Comparison of ENCODE assay signal across 1 cellular context in the genomic region with DNA sequence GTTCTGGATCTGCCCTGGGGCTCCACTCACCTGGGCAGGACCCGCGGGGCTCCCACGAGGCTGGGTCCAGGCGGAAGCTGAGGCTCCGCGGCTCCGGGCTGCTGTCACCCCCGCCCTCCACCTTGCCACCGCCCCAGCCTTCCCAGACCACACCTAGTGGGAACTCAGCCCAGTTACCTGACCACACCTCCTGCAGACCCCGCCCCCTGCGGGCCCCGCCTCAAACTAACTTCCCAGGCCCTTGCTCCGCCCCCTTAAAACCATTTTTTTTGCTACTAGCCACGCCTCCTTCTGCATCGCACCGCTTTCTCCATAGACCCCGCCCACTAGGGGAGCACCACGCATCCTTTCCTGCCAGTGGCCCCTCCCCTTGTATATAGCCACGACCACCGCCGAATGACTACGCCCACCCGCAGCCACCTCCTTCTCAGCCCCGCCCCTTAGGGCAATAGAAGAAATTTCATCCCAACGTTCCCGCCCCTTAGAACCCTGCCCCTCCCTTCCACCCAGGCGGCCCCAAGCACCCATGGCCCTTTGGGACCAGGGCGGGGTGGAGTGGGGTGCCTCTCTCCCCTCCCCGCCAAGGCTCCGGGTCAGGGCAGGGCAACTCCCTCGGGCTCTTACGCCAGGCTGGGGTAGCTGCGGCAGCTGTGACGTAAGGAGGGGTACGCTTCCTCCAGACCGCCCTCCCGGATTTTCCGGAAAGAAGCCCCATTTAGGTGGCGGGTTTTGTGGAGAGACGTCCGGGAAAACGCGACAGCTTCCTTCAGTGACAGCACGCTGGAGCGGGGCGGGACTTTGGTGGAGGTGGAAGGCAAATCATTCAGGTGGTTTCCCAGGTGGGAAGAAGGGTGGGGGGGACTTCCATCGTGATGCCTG.
TF ChIP-seq lines count a peak whose summit lies in the region.

A gene (minus strand): TSS at position 79 of the 879 bp plus-strand sequence. CDS start 3,687 bp downstream, outside the sequence.

TF ChIP-seq in GM12878, 131 proteins besides CTCF, POLR2A, EP300 and RAD21 (continued from another document and continues in another):
- TF ChIP-seq, protein P1, sequence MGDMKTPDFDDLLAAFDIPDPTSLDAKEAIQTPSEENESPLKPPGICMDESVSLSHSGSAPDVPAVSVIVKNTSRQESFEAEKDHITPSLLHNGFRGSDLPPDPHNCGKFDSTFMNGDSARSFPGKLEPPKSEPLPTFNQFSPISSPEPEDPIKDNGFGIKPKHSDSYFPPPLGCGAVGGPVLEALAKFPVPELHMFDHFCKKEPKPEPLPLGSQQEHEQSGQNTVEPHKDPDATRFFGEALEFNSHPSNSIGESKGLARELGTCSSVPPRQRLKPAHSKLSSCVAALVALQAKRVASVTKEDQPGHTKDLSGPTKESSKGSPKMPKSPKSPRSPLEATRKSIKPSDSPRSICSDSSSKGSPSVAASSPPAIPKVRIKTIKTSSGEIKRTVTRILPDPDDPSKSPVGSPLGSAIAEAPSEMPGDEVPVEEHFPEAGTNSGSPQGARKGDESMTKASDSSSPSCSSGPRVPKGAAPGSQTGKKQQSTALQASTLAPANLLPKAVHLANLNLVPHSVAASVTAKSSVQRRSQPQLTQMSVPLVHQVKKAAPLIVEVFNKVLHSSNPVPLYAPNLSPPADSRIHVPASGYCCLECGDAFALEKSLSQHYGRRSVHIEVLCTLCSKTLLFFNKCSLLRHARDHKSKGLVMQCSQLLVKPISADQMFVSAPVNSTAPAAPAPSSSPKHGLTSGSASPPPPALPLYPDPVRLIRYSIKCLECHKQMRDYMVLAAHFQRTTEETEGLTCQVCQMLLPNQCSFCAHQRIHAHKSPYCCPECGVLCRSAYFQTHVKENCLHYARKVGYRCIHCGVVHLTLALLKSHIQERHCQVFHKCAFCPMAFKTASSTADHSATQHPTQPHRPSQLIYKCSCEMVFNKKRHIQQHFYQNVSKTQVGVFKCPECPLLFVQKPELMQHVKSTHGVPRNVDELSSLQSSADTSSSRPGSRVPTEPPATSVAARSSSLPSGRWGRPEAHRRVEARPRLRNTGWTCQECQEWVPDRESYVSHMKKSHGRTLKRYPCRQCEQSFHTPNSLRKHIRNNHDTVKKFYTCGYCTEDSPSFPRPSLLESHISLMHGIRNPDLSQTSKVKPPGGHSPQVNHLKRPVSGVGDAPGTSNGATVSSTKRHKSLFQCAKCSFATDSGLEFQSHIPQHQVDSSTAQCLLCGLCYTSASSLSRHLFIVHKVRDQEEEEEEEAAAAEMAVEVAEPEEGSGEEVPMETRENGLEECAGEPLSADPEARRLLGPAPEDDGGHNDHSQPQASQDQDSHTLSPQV (IDR thresholded peaks at IDR 0.05), result no peak
- TF ChIP-seq RFX5 (IDR thresholded peaks at IDR 0.05; ENCODE audit: low read depth, low read length) (no peak), ATF7 (IDR thresholded peaks at IDR 0.05; ENCODE audit: low read depth) (peak; percentile 62), HDAC2 (IDR thresholded peaks at IDR 0.05) (no peak), NBN (IDR thresholded peaks at IDR 0.05) (peak; percentile 71; the same call in 1 of the 2 replicates), RB1 (IDR thresholded peaks at IDR 0.05; ENCODE audit: borderline replicate concordance) (peak; percentile 39; the same call in 1 of the 2 replicates), RCOR1 (conservative IDR thresholded peaks at IDR 0.05; ENCODE audit: low read depth, low read length) (peak; percentile 47; the same call in 1 of the 2 replicates), TCF7 (IDR thresholded peaks at IDR 0.05; ENCODE audit: borderline replicate concordance) (no peak), MYB (IDR thresholded peaks at IDR 0.05; ENCODE audit: borderline replicate concordance, low read depth, low read length) (no peak), BACH1 (IDR thresholded peaks at IDR 0.05; ENCODE audit: borderline replicate concordance) (peak; percentile 29; the same call in 1 of the 2 replicates), MXI1 (IDR thresholded peaks at IDR 0.05; ENCODE audit: low read depth, low read length) (peak; percentile 65), TARDBP (IDR thresholded peaks at IDR 0.05; ENCODE audit: borderline replicate concordance) (no peak), KLF5 (IDR thresholded peaks at IDR 0.05; ENCODE audit: partially characterized antibody) (no peak), TBL1XR1 (IDR thresholded peaks at IDR 0.05; ENCODE audit: low read depth, low read length) (peak; percentile 78), STAT3 (IDR thresholded peaks at IDR 0.05; ENCODE audit: low read depth, low read length) (no peak), SIX5 (IDR thresholded peaks at IDR 0.05; ENCODE audit: low read depth, low read length, severe bottlenecking) (no peak), POLR2AphosphoS5 (IDR thresholded peaks at IDR 0.05; ENCODE audit: low read length) (no peak), SMARCA5 (IDR thresholded peaks at IDR 0.05) (no peak; the same call in 1 of the 2 replicates), NFYA (IDR thresholded peaks at IDR 0.05; ENCODE audit: borderline replicate concordance, low read depth, low read length) (no peak), NRF1 (conservative IDR thresholded peaks at IDR 0.05; ENCODE audit: low read depth, low read length) (0 out of 2 replicates have a peak, but pooled peaks have one; percentile 11), IKZF1 (conservative IDR thresholded peaks at IDR 0.05) (peak; percentile 70), ZNF24 (IDR thresholded peaks at IDR 0.05) (no peak), SMAD1 (IDR thresholded peaks at IDR 0.05; ENCODE audit: low read depth, partially characterized antibody) (peak; percentile 48), IKZF2 (IDR thresholded peaks at IDR 0.05) (peak; percentile 48 to 53; a peak in 3 of 4 replicates), SIN3A (IDR thresholded peaks at IDR 0.05; ENCODE audit: low read depth, low read length) (no peak), NR2F1 (conservative IDR thresholded peaks at IDR 0.05) (peak; percentile 90), ASH2L (IDR thresholded peaks at IDR 0.05; ENCODE audit: borderline replicate concordance, low read depth) (no peak), ZNF384 (IDR thresholded peaks at IDR 0.05; ENCODE audit: borderline replicate concordance, low read depth, low read length) (peak; percentile 95), JUND (IDR thresholded peaks at IDR 0.05; ENCODE audit: low read depth, low read length) (no peak), CREM (IDR thresholded peaks at IDR 0.05; ENCODE audit: low read depth) (peak; percentile 85)
- TF ChIP-seq, protein P2, sequence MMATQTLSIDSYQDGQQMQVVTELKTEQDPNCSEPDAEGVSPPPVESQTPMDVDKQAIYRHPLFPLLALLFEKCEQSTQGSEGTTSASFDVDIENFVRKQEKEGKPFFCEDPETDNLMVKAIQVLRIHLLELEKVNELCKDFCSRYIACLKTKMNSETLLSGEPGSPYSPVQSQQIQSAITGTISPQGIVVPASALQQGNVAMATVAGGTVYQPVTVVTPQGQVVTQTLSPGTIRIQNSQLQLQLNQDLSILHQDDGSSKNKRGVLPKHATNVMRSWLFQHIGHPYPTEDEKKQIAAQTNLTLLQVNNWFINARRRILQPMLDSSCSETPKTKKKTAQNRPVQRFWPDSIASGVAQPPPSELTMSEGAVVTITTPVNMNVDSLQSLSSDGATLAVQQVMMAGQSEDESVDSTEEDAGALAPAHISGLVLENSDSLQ (IDR thresholded peaks at IDR 0.05), result peak; percentile 16; the same call in 1 of the 2 replicates
- TF ChIP-seq, protein P3, sequence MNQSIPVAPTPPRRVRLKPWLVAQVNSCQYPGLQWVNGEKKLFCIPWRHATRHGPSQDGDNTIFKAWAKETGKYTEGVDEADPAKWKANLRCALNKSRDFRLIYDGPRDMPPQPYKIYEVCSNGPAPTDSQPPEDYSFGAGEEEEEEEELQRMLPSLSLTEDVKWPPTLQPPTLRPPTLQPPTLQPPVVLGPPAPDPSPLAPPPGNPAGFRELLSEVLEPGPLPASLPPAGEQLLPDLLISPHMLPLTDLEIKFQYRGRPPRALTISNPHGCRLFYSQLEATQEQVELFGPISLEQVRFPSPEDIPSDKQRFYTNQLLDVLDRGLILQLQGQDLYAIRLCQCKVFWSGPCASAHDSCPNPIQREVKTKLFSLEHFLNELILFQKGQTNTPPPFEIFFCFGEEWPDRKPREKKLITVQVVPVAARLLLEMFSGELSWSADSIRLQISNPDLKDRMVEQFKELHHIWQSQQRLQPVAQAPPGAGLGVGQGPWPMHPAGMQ (IDR thresholded peaks at IDR 0.05; ENCODE audit: borderline replicate concordance), result no peak
- TF ChIP-seq, protein P4, sequence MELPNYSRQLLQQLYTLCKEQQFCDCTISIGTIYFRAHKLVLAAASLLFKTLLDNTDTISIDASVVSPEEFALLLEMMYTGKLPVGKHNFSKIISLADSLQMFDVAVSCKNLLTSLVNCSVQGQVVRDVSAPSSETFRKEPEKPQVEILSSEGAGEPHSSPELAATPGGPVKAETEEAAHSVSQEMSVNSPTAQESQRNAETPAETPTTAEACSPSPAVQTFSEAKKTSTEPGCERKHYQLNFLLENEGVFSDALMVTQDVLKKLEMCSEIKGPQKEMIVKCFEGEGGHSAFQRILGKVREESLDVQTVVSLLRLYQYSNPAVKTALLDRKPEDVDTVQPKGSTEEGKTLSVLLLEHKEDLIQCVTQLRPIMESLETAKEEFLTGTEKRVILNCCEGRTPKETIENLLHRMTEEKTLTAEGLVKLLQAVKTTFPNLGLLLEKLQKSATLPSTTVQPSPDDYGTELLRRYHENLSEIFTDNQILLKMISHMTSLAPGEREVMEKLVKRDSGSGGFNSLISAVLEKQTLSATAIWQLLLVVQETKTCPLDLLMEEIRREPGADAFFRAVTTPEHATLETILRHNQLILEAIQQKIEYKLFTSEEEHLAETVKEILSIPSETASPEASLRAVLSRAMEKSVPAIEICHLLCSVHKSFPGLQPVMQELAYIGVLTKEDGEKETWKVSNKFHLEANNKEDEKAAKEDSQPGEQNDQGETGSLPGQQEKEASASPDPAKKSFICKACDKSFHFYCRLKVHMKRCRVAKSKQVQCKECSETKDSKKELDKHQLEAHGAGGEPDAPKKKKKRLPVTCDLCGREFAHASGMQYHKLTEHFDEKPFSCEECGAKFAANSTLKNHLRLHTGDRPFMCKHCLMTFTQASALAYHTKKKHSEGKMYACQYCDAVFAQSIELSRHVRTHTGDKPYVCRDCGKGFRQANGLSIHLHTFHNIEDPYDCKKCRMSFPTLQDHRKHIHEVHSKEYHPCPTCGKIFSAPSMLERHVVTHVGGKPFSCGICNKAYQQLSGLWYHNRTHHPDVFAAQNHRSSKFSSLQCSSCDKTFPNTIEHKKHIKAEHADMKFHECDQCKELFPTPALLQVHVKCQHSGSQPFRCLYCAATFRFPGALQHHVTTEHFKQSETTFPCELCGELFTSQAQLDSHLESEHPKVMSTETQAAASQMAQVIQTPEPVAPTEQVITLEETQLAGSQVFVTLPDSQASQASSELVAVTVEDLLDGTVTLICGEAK (IDR thresholded peaks at IDR 0.05; ENCODE audit: borderline replicate concordance), result no peak; the same call in 1 of the 2 replicates
- TF ChIP-seq, protein P5, sequence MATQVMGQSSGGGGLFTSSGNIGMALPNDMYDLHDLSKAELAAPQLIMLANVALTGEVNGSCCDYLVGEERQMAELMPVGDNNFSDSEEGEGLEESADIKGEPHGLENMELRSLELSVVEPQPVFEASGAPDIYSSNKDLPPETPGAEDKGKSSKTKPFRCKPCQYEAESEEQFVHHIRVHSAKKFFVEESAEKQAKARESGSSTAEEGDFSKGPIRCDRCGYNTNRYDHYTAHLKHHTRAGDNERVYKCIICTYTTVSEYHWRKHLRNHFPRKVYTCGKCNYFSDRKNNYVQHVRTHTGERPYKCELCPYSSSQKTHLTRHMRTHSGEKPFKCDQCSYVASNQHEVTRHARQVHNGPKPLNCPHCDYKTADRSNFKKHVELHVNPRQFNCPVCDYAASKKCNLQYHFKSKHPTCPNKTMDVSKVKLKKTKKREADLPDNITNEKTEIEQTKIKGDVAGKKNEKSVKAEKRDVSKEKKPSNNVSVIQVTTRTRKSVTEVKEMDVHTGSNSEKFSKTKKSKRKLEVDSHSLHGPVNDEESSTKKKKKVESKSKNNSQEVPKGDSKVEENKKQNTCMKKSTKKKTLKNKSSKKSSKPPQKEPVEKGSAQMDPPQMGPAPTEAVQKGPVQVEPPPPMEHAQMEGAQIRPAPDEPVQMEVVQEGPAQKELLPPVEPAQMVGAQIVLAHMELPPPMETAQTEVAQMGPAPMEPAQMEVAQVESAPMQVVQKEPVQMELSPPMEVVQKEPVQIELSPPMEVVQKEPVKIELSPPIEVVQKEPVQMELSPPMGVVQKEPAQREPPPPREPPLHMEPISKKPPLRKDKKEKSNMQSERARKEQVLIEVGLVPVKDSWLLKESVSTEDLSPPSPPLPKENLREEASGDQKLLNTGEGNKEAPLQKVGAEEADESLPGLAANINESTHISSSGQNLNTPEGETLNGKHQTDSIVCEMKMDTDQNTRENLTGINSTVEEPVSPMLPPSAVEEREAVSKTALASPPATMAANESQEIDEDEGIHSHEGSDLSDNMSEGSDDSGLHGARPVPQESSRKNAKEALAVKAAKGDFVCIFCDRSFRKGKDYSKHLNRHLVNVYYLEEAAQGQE (IDR thresholded peaks at IDR 0.05; ENCODE audit: low read depth, low read length), result no peak
- TF ChIP-seq, protein P6, sequence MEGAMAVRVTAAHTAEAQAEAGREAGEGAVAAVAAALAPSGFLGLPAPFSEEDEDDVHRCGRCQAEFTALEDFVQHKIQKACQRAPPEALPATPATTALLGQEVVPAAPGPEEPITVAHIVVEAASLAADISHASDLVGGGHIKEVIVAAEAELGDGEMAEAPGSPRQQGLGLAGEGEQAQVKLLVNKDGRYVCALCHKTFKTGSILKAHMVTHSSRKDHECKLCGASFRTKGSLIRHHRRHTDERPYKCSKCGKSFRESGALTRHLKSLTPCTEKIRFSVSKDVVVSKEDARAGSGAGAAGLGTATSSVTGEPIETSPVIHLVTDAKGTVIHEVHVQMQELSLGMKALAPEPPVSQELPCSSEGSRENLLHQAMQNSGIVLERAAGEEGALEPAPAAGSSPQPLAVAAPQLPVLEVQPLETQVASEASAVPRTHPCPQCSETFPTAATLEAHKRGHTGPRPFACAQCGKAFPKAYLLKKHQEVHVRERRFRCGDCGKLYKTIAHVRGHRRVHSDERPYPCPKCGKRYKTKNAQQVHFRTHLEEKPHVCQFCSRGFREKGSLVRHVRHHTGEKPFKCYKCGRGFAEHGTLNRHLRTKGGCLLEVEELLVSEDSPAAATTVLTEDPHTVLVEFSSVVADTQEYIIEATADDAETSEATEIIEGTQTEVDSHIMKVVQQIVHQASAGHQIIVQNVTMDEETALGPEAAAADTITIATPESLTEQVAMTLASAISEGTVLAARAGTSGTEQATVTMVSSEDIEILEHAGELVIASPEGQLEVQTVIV (IDR thresholded peaks at IDR 0.05; ENCODE audit: borderline replicate concordance, partially characterized antibody), result no peak
- TF ChIP-seq, protein P7, sequence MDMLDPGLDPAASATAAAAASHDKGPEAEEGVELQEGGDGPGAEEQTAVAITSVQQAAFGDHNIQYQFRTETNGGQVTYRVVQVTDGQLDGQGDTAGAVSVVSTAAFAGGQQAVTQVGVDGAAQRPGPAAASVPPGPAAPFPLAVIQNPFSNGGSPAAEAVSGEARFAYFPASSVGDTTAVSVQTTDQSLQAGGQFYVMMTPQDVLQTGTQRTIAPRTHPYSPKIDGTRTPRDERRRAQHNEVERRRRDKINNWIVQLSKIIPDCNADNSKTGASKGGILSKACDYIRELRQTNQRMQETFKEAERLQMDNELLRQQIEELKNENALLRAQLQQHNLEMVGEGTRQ (IDR thresholded peaks at IDR 0.05; ENCODE audit: borderline replicate concordance, low read depth, low read length), result no peak
- TF ChIP-seq, protein P8, sequence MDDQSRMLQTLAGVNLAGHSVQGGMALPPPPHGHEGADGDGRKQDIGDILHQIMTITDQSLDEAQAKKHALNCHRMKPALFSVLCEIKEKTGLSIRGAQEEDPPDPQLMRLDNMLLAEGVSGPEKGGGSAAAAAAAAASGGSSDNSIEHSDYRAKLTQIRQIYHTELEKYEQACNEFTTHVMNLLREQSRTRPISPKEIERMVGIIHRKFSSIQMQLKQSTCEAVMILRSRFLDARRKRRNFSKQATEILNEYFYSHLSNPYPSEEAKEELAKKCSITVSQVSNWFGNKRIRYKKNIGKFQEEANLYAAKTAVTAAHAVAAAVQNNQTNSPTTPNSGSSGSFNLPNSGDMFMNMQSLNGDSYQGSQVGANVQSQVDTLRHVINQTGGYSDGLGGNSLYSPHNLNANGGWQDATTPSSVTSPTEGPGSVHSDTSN (IDR thresholded peaks at IDR 0.05; ENCODE audit: insufficient replicate concordance, low read depth, low read length), result no peak
